22 cellular contexts compared by ENCODE assay signal in the genomic region with DNA sequence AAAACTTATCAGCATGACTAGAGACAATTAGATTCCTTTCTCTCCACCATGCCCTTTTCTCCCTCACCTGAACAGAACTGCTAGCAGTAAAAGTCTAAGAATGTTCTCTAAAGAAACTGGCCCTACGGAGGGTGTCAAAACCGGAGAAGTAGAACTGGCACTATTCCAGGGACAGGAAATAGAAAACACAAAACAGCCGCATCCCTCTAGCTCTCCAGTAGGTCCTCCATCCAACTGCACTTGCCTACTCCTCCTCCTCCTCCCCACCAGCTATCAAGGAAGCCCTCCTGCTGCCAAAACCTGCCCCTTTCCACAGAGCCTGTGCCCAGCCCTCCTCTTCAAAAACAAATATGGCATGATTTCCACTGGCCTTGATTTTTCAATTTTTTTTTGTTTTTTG.
"Had no signal": no experiment of that assay in that cellular context is flagged by ENCODE, and none has a peak within 500 bp of the region (broad histone marks: within the 10 kb centered on the region; RNA-seq: fewer than 3 reads in every experiment).

No MANE protein-coding gene starts in this region.

- FAIRE-seq: HepG2, RCC 7860 had no signal

- H3K9ac ChIP-seq: SK-N-SH had no signal

- H3K4me1 ChIP-seq: SJSA1 had no signal

- H3K36me3 ChIP-seq: SJSA1 had no signal

- H3K27ac ChIP-seq: SJSA1 had no signal

- H3K4me2 ChIP-seq: SK-N-SH had no signal

- DNase-seq: IMR-90, MV-4-11, NCI-H1048, NCI-H1105, NCI-H1417, NCI-H1436 treated with DMSO at 0.1 percent for 48 hours, NCI-H1694, NCI-H187 treated with DMSO at 0.1 percent for 48 hours, NCI-H2081 treated with DMSO at 0.1 percent for 48 hours, NCI-H2227 treated with DMSO at 0.1 percent for 48 hours, NCI-H524, NCI-H526 treated with DMSO at 0.1 percent for 48 hours, NCI-H82, Right ventricle myocardium superior, RPMI8226, SIG-M5, SK-N-SH, SW 1271, T-cell had no signal

- H3K9me3 ChIP-seq: SJSA1, SK-N-SH had no signal

- ATAC-seq: HepG2, T-cell had no signal

- H3K4me3 ChIP-seq: SJSA1 had no signal

- H3K27me3 ChIP-seq: SJSA1 had no signal
